Comparison of ENCODE assay signal across 9 cellular contexts in genomic region chr4:98662619-98663225, GRCh38. TPM values are rescaled to one million over a fixed set of nuclear protein-coding genes. Genes with fewer than 3 reads are reported as not detected.
DNase-seq lines count a peak whose midpoint lies in the region; ATAC-seq and TF ChIP-seq lines count a peak whose summit lies in the region.
"Had no signal": no experiment of that assay in that cellular context is flagged by ENCODE, and none has a peak within 500 bp of the region (broad histone marks: within the 10 kb centered on the region; RNA-seq: fewer than 3 reads in every experiment).

No MANE protein-coding gene starts in this region.

- H3K4me1 ChIP-seq in stomach, result peaks cover 10 to 52% (median 33%) of the 10 kb centered on the region in 4 donors

- intact Hi-C loops in stomach (cut with DNase I; ENCODE audit: low total_unique reads), result no loop called here
- intact Hi-C loops in posterior vena cava (cut with DNase I), result no loop called here

- DNase-seq in DMS53 (lab: John Stamatoyannopoulos, UW), result peak; percentile 12
- DNase-seq in DMS53 treated with DMSO at 0.1 percent for 48 hours (lab: John Stamatoyannopoulos, UW; ENCODE audit: unreplicated experiment), result no peak
- DNase-seq in erythroblast (lab: John Stamatoyannopoulos, UW), result peak; percentile 21 to 30
- no peak for DNase-seq in stomach
- no peak for DNase-seq in SW480 (ENCODE audit: low spot score)
- DNase-seq in posterior vena cava (ENCODE audit: low spot score), result no peak
- DNase-seq in NCI-H526 (lab: John Stamatoyannopoulos, UW), result no peak

- 42 to 59% (median 45%) methylated on average over 7 of the region's 7 CpGs for WGBS in stomach, 5 donors

- no peaks in the 10 kb centered on the region for H3K9me3 ChIP-seq in stomach

- no peak overlapping the region for H3K4me3 ChIP-seq in stomach

- H3K27me3 ChIP-seq in stomach, result peaks cover 0 to 6% (median 0%) of the 10 kb centered on the region in 3 donors

- H3K27ac ChIP-seq in stomach, result peak overlapping the region in 4 of 5 donors; percentile 29 to 63 (median 44)
- H3K27ac ChIP-seq: 22Rv1 had no signal

- TF ChIP-seq CTCF in stomach (IDR thresholded peaks at IDR 0.05), result no peak

- TF ChIP-seq EP300 in stomach (IDR thresholded peaks at IDR 0.05), result no peak

- ATAC-seq in activated CD4-positive, CD25-positive, alpha-beta regulatory T cell treated with anti-CD3 and anti-CD28 coated beads, Interleukin-2, amount 50 U/mL, for 24 hours, result peak; percentile 14 to 18

- TF ChIP-seq POLR2A in erythroblast (IDR thresholded peaks at IDR 0.05; ENCODE audit: low read length) (no peak), stomach (IDR thresholded peaks at IDR 0.05) (no peak)

- H3K36me3 ChIP-seq in stomach, result no peaks in the 10 kb centered on the region

RNA-seq across cellular contexts. Expression of gene TSPAN5, which starts 4.3 kb away (rescaled TPM):
- total RNA-seq in stomach (10 to 100 TPM in 3 of 5 donors, 1 to 10 TPM in 2; 7.5 to 90.2 (median 18.1) TPM), posterior vena cava (1 to 10 TPM; 3.5 to 5.3 TPM)
- polyA plus RNA-seq in stomach, result 1 to 10 TPM; 1.6 to 5.3 (median 2.9) TPM

Comparison
In these comparisons a context has a peak if more than half of its experiments do, and no peak if none do; other contexts are left out.
1. DNase-seq: peak in DMS53 (single experiment) and erythroblast (2 of 2); none in DMS53 treated with DMSO at 0.1 percent for 48 hours (single experiment), stomach (single experiment), SW480 (single experiment), posterior vena cava (single experiment) and NCI-H526 (0 of 2).